In genomic region chr19:15251749-15252397, GRCh38 we compare ENCODE assay signal across 8 cellular contexts. TPM values are rescaled to one million over a fixed set of nuclear protein-coding genes. Genes with fewer than 3 reads are reported as not detected.
DNase-seq lines count a peak whose midpoint lies in the region; FAIRE-seq and TF ChIP-seq lines count a peak whose summit lies in the region.

No MANE protein-coding gene starts in this region.

- DNase-seq in ACHN = peak; percentile 37
- peak; percentile 95 for DNase-seq in LHCN-M2 (ENCODE audit: low read depth)
- peak; percentile 84 for DNase-seq in dedifferentiated amniotic fluid mesenchymal stem cell (ENCODE audit: extremely low spot score)
- DNase-seq in lung microvascular endothelial cell (ENCODE audit: low read depth in 2 of 2) = peak; percentile 75 to 86
- DNase-seq in uterus = peak; percentile 93
- DNase-seq in OCI-LY7 (ENCODE audit: low spot score) = no peak
- DNase-seq in frontal cortex (ENCODE audit: low spot score in 2 of 2) = no peak
- DNase-seq in activated CD4-positive, CD25-positive, alpha-beta regulatory T cell (lab: John Stamatoyannopoulos, UW) = no peak

- no peaks in the 10 kb centered on the region for H3K9me3 ChIP-seq in uterus
- no peaks in the 10 kb centered on the region for H3K9me3 ChIP-seq in OCI-LY7 (ENCODE audit: low read length)

- TF ChIP-seq CTCF in uterus (IDR thresholded peaks at IDR 0.05) (peak; percentile 38 to 74 (median 51)), OCI-LY7 (conservative IDR thresholded peaks at IDR 0.05; ENCODE audit: low read length) (no peak)

- no peaks in the 10 kb centered on the region for H3K9me2 ChIP-seq in OCI-LY7 (ENCODE audit: insufficient read depth, low read length)

- intact Hi-C loops in uterus (cut with DNase I; ENCODE audit: low total_unique reads) = loop anchor here (10.0 kb wide), 1 partner anchor 57 kb away; no protein-coding TSS in a partner anchor
- intact Hi-C loops in OCI-LY7 (cut with micrococcal nuclease; ENCODE audit: unreplicated experiment) = no loop called here

- H3K4me3 ChIP-seq in uterus (peak overlapping the region in 1 of 2 donors; percentile 21), OCI-LY7 (ENCODE audit: low read depth, low read length, poor library complexity, severe bottlenecking) (no peak overlapping the region)

- CTCF ChIA-PET in OCI-LY7 (lab: Charles Lee; ENCODE audit: unreplicated experiment) = no interaction called here

- no peak overlapping the region for H3K4me2 ChIP-seq in OCI-LY7 (ENCODE audit: low read length)

- H2AFZ ChIP-seq in OCI-LY7 (ENCODE audit: low read length) = no peak overlapping the region

- H3K36me3 ChIP-seq in uterus (no peaks in the 10 kb centered on the region), OCI-LY7 (ENCODE audit: insufficient read depth, low read length) (peaks cover 94% of the 10 kb centered on the region)

- H3K4me1 ChIP-seq in uterus = peaks cover 36 to 58% of the 10 kb centered on the region in 2 donors
- H3K4me1 ChIP-seq in OCI-LY7 (ENCODE audit: insufficient read depth, low read length, poor library complexity, severe bottlenecking) = no peaks in the 10 kb centered on the region

- no peaks in the 10 kb centered on the region for H3K79me2 ChIP-seq in OCI-LY7 (ENCODE audit: insufficient read depth, low read depth, low read length)

- H3K27ac ChIP-seq in uterus (peak overlapping the region; percentile 83 to 89), OCI-LY7 (ENCODE audit: low read depth, low read length, poor library complexity, severe bottlenecking) (no peak overlapping the region)

- TF ChIP-seq POLR2A in uterus (IDR thresholded peaks at IDR 0.05) = peak in 1 of 2 donors; percentile 25

- no peak for FAIRE-seq in frontal cortex (lab: Jason Lieb, UNC)

- no peaks in the 10 kb centered on the region for H4K20me1 ChIP-seq in OCI-LY7 (ENCODE audit: insufficient read depth, low read length)

- H3K27me3 ChIP-seq in uterus = no peaks in the 10 kb centered on the region

- no TSS peak for BruUV-seq in OCI-LY7 (replicated peaks; lab: Mats Ljungman, UMichigan)

- in situ Hi-C loops in ACHN (cut with HindIII; ENCODE audit: low pct_ligation_motif_present, low pct_unique_long_range_greater_than_20kb, low sequenced_read_pairs) = no loop called here

- POLR2A ChIA-PET in OCI-LY7 (lab: Charles Lee) = no interaction called here

RNA-seq across cellular contexts. Expression of gene EPHX3, which starts 19.6 kb away (rescaled TPM):
- not detected in 2 replicates for total RNA-seq in LHCN-M2 (2014; rRNA removed)
- 0.02 TPM for polyA plus RNA-seq in LHCN-M2 (2012)
- total RNA-seq in lung microvascular endothelial cell = under 0.01 TPM in 1 of 2 replicates, not detected in the other
- under 1 TPM in 2 of 4 donors, not detected in 2; 0.35 to 0.64 TPM for total RNA-seq in uterus
- total RNA-seq in OCI-LY7 (2014; rRNA removed; shearing (Covaris generic)) = 0.08 and 0.25 TPM in 2 replicates
- total RNA-seq in OCI-LY7 (2022) = 0.67 and 0.74 TPM in 2 replicates
- total RNA-seq in frontal cortex = under 0.01 TPM

RNA-seq across cellular contexts. Expression of gene NOTCH3, which starts 51.1 kb away (rescaled TPM):
- total RNA-seq in LHCN-M2 (2014; rRNA removed) (10.3 and 13.8 TPM in 2 replicates), lung microvascular endothelial cell (0.20 and 0.65 TPM in 2 replicates), uterus (100 to 1,000 TPM in 2 of 4 donors, 10 to 100 TPM in 1, 1 to 10 TPM in 1; 9.4 to 166 (median 96.9) TPM), OCI-LY7 (2022) (0.25 and 0.28 TPM in 2 replicates), frontal cortex (6.9 TPM)
- polyA plus RNA-seq in LHCN-M2 (2012) = 5.4 TPM
- not detected in 2 replicates for total RNA-seq in OCI-LY7 (2014; rRNA removed; shearing (Covaris generic))

Comparison
In these comparisons a context has a peak if more than half of its experiments do, and no peak if none do; other contexts are left out.
1. DNase-seq: peak in ACHN (single experiment), LHCN-M2 (single experiment), dedifferentiated amniotic fluid mesenchymal stem cell (single experiment), lung microvascular endothelial cell (2 of 2) and uterus (2 of 2); none in OCI-LY7 (single experiment), frontal cortex (0 of 2) and activated CD4-positive, CD25-positive, alpha-beta regulatory T cell (0 of 4).